ENCODE assay signal across 10 cellular contexts in genomic region chr3:98531622-98532274, GRCh38. TPM values are rescaled to one million over a fixed set of nuclear protein-coding genes. Genes with fewer than 3 reads are reported as not detected.
DNase-seq lines count a peak whose midpoint lies in the region; ATAC-seq and TF ChIP-seq lines count a peak whose summit lies in the region.
"Had no signal": no experiment of that assay in that cellular context is flagged by ENCODE, and none has a peak within 500 bp of the region (broad histone marks: within the 10 kb centered on the region; RNA-seq: fewer than 3 reads in every experiment).

GPR15 (plus strand) TSS chr3:98531978; CDS start chr3:98532034, 56 bp downstream.

- no TSS peak for BruUV-seq in HCT116 (replicated peaks; lab: Mats Ljungman, UMichigan)
- BruUV-seq in OCI-LY7 (replicated peaks; lab: Mats Ljungman, UMichigan) = no TSS peak

- TF ChIP-seq POLR2A in HCT116 (IDR thresholded peaks at IDR 0.05; ENCODE audit: borderline replicate concordance, extremely low read depth, insufficient read depth, insufficient read length) = no peak

- RAD21 ChIA-PET in HCT116 (lab: Charles Lee; ENCODE audit: low non-redundant PET in 1 of 2, low total read pairs in 2 of 2, uncharacterized antibody in 2 of 2, unreplicated experiment in 2 of 2) = no interaction called here

- H2AFZ ChIP-seq in HCT116 (ENCODE audit: low read depth, low read length, poor library complexity, severe bottlenecking) (no peak within 1 kb of the TSS), OCI-LY7 (ENCODE audit: low read length) (peak within 1 kb of the TSS; percentile 80), SK-N-SH (ENCODE audit: low read depth) (no peak within 1 kb of the TSS)

- peak within 1 kb of the TSS; percentile 65 for H3K4me3 Mint-ChIP-seq in activated CD4-positive, alpha-beta T cell treated with anti-CD3 and anti-CD28 coated beads, Interleukin-2, amount 10 ng/mL, durations not matched to agents 7 days and 5 days
- peak within 1 kb of the TSS; percentile 84 for H3K4me3 Mint-ChIP-seq in stimulated activated memory B cell treated with anti-CD40 and anti-IgM and Interleukin-4, amounts not matched to agents 10 μg/mL and 1 μg/mL and 100 μg/mL, for 72 hours
- no peak within 1 kb of the TSS for H3K4me3 Mint-ChIP-seq in endodermal cell

- H3K27me3 ChIP-seq in HCT116 (ENCODE audit: insufficient read depth, low read length) (no peaks in the 10 kb centered on the region), SK-N-SH (ENCODE audit: insufficient read depth) (peaks cover 7% of the 10 kb centered on the region; the same call in 1 of the 2 replicates), endodermal cell (ENCODE audit: control insufficient read depth, insufficient read depth, low read length, poor library complexity, severe bottlenecking) (no peaks in the 10 kb centered on the region)

- H3K9me3 ChIP-seq in HCT116 (ENCODE audit: control insufficient read depth in 1 of 2, insufficient read depth in 1 of 2, low read depth in 1 of 2, low read length in 2 of 2) = no peaks in the 10 kb centered on the region
- H3K9me3 ChIP-seq in OCI-LY7 (ENCODE audit: low read length) = no peaks in the 10 kb centered on the region
- H3K9me3 ChIP-seq in SK-N-SH = no peaks in the 10 kb centered on the region
- H3K9me3 ChIP-seq in endodermal cell (ENCODE audit: control insufficient read depth, low read length) = no peaks in the 10 kb centered on the region

- H3K27me3 Mint-ChIP-seq in activated CD4-positive, alpha-beta T cell treated with anti-CD3 and anti-CD28 coated beads, Interleukin-2, amount 10 ng/mL, durations not matched to agents 7 days and 5 days = no peaks in the 10 kb centered on the region
- no peaks in the 10 kb centered on the region for H3K27me3 Mint-ChIP-seq in stimulated activated memory B cell treated with anti-CD40 and anti-IgM and Interleukin-4, amounts not matched to agents 10 μg/mL and 1 μg/mL and 100 μg/mL, for 72 hours
- H3K27me3 Mint-ChIP-seq in endodermal cell (ENCODE audit: insufficient read depth) = no peaks in the 10 kb centered on the region

- TF ChIP-seq CTCF in HCT116 (IDR thresholded peaks at IDR 0.05 in 2 of 3, conservative IDR thresholded peaks at IDR 0.05 in 1 of 3; ENCODE audit: borderline replicate concordance in 1 of 3, insufficient read depth in 1 of 3, low read depth in 2 of 3, low read length in 2 of 3) (no peak), OCI-LY7 (conservative IDR thresholded peaks at IDR 0.05; ENCODE audit: low read length) (no peak), SK-N-SH (IDR thresholded peaks at IDR 0.05) (no peak), endodermal cell (conservative IDR thresholded peaks at IDR 0.05) (no peak)

- H3K4me3 ChIP-seq in HCT116 (replicated peaks in 1 of 2; ENCODE audit: low read depth in 1 of 2, low read length in 2 of 2) (no peak within 1 kb of the TSS), OCI-LY7 (ENCODE audit: low read depth, low read length, poor library complexity, severe bottlenecking) (peak within 1 kb of the TSS; percentile 73), SK-N-SH (ENCODE audit: low read depth in 2 of 2, low read length in 1 of 2) (no peak within 1 kb of the TSS), endodermal cell (ENCODE audit: low read length) (no peak within 1 kb of the TSS)

- no peaks in the 10 kb centered on the region for H3K9me3 Mint-ChIP-seq in activated CD4-positive, alpha-beta T cell treated with anti-CD3 and anti-CD28 coated beads, Interleukin-2, amount 10 ng/mL, durations not matched to agents 7 days and 5 days
- no peaks in the 10 kb centered on the region for H3K9me3 Mint-ChIP-seq in stimulated activated memory B cell treated with anti-CD40 and anti-IgM and Interleukin-4, amounts not matched to agents 10 μg/mL and 1 μg/mL and 100 μg/mL, for 72 hours
- no peaks in the 10 kb centered on the region for H3K9me3 Mint-ChIP-seq in endodermal cell

- TF ChIP-seq RAD21 in HCT116 (IDR thresholded peaks at IDR 0.05; ENCODE audit: low read depth) (no peak), SK-N-SH (IDR thresholded peaks at IDR 0.05; ENCODE audit: low read length) (no peak)

- H4K20me1 ChIP-seq in HCT116 (ENCODE audit: insufficient read depth) (no peaks in the 10 kb centered on the region), OCI-LY7 (ENCODE audit: insufficient read depth, low read length) (no peaks in the 10 kb centered on the region), SK-N-SH (ENCODE audit: insufficient read depth) (no peaks in the 10 kb centered on the region)

- H3K4me1 ChIP-seq in HCT116 (ENCODE audit: control insufficient read depth in 1 of 2, insufficient read depth in 2 of 2, low read length in 2 of 2) (peaks cover 60 to 81% of the 10 kb centered on the region in 2 experiments), OCI-LY7 (ENCODE audit: insufficient read depth, low read length, poor library complexity, severe bottlenecking) (peaks cover 45% of the 10 kb centered on the region), SK-N-SH (ENCODE audit: control insufficient read depth in 1 of 2, insufficient read depth in 2 of 2, low read depth in 1 of 2, low read length in 1 of 2) (no peaks in the 10 kb centered on the region; a peak in 1 of 4 replicates), endodermal cell (ENCODE audit: control insufficient read depth, insufficient read depth, low read length) (peaks cover 4% of the 10 kb centered on the region)

- POLR2A ChIA-PET in activated CD4-positive, alpha-beta T cell treated with anti-CD3 and anti-CD28 coated beads, Interleukin-2, amount 10 ng/mL, durations not matched to agents 7 days and 5 days (lab: Charles Lee) = no interaction called here
- POLR2A ChIA-PET in HCT116 (lab: Charles Lee) = interaction anchor here (2.2 kb wide), 1 partner anchor 9 kb away, joined by 8 read pairs; the partner anchor contains the start of gene CLDND1
- POLR2A ChIA-PET in OCI-LY7 (lab: Charles Lee) = interaction anchor here (0.6 to 8.0 kb wide), 7 partner anchors 9 to 1802 kb away, joined by 3 to 296 read pairs (median 9); partner anchors contain the start of gene CLDND1
- POLR2A ChIA-PET in SK-N-SH (lab: Yijun Ruan, JAX) = no interaction called here

- intact Hi-C loops in HCT116 (cut with micrococcal nuclease) = no loop called here
- intact Hi-C loops in OCI-LY7 (cut with micrococcal nuclease; ENCODE audit: unreplicated experiment) = no loop called here

- 37% methylated on average over 7 of the region's 7 CpGs for WGBS in SK-N-SH (ENCODE audit: low lambda C conversion rate)
- WGBS in endodermal cell (ENCODE audit: insufficient coverage in 1 of 2, insufficient read length in 1 of 2), 2 experiments = 94 to 100% methylated on average over 2 to 7 of the region's 7 CpGs

- CTCF ChIA-PET in activated CD4-positive, alpha-beta T cell treated with anti-CD3 and anti-CD28 coated beads, Interleukin-2, amount 10 ng/mL, durations not matched to agents 7 days and 5 days (lab: Charles Lee) = interaction anchor here (0.7 to 1.2 kb wide), 3 partner anchors 16 to 33 kb away, joined by 3 to 5 read pairs (median 4); no protein-coding TSS in a partner anchor
- CTCF ChIA-PET in HCT116 (lab: Charles Lee) (no interaction called here), OCI-LY7 (lab: Charles Lee; ENCODE audit: unreplicated experiment) (interaction anchor here (1.4 kb wide), 1 partner anchor 9 kb away, joined by 7 read pairs; no protein-coding TSS in a partner anchor), SK-N-SH (lab: Yijun Ruan, JAX) (no interaction called here)

- H3K27ac Mint-ChIP-seq in activated CD4-positive, alpha-beta T cell treated with anti-CD3 and anti-CD28 coated beads, Interleukin-2, amount 10 ng/mL, durations not matched to agents 7 days and 5 days = peak within 1 kb of the TSS; percentile 77
- H3K27ac Mint-ChIP-seq in stimulated activated memory B cell treated with anti-CD40 and anti-IgM and Interleukin-4, amounts not matched to agents 10 μg/mL and 1 μg/mL and 100 μg/mL, for 72 hours = peak within 1 kb of the TSS; percentile 77
- no peak within 1 kb of the TSS for H3K27ac Mint-ChIP-seq in endodermal cell

- peaks cover 48% of the 10 kb centered on the region for H3K36me3 Mint-ChIP-seq in activated CD4-positive, alpha-beta T cell treated with anti-CD3 and anti-CD28 coated beads, Interleukin-2, amount 10 ng/mL, durations not matched to agents 7 days and 5 days (ENCODE audit: low read depth)
- H3K36me3 Mint-ChIP-seq in stimulated activated memory B cell treated with anti-CD40 and anti-IgM and Interleukin-4, amounts not matched to agents 10 μg/mL and 1 μg/mL and 100 μg/mL, for 72 hours = peaks cover 43% of the 10 kb centered on the region
- H3K36me3 Mint-ChIP-seq in endodermal cell (ENCODE audit: low read depth) = no peaks in the 10 kb centered on the region

- H3K9ac ChIP-seq in HCT116 (ENCODE audit: low read length) = no peak within 1 kb of the TSS
- no peak within 1 kb of the TSS for H3K9ac ChIP-seq in SK-N-SH
- no peak within 1 kb of the TSS for H3K9ac ChIP-seq in endodermal cell (ENCODE audit: extremely low read depth, low read length, poor library complexity, severe bottlenecking)

- H3K27ac ChIP-seq in HCT116 (ENCODE audit: low read depth, low read length) (peak within 1 kb of the TSS; percentile 42), OCI-LY7 (ENCODE audit: low read depth, low read length, poor library complexity, severe bottlenecking) (peak within 1 kb of the TSS; percentile 77), SK-N-SH (ENCODE audit: low read depth in 2 of 2, low read length in 1 of 2) (no peak within 1 kb of the TSS), endodermal cell (ENCODE audit: low read depth, low read length) (no peak within 1 kb of the TSS)

- TF ChIP-seq EP300 in SK-N-SH (IDR thresholded peaks at IDR 0.05; ENCODE audit: borderline replicate concordance in 1 of 2, low read depth in 1 of 2, low read length in 1 of 2) = no peak

- H3K36me3 ChIP-seq in HCT116 (ENCODE audit: control insufficient read depth in 1 of 2, insufficient read depth in 2 of 2, low read length in 2 of 2) (no peaks in the 10 kb centered on the region), OCI-LY7 (ENCODE audit: insufficient read depth, low read length) (no peaks in the 10 kb centered on the region), SK-N-SH (replicated peaks in 1 of 2; ENCODE audit: control insufficient read depth in 1 of 2, insufficient read depth in 2 of 2, low read length in 1 of 2) (no peaks in the 10 kb centered on the region), endodermal cell (ENCODE audit: control insufficient read depth, insufficient read depth, low read length) (no peaks in the 10 kb centered on the region)

- ATAC-seq in HCT116 = no peak
- peak; percentile 61 for ATAC-seq in stimulated activated memory B cell treated with anti-CD40 and anti-IgM and Interleukin-4, amounts not matched to agents 10 μg/mL and 1 μg/mL and 100 μg/mL, for 72 hours

- H3K9me2 ChIP-seq in HCT116 (ENCODE audit: insufficient read depth) (no peaks in the 10 kb centered on the region), OCI-LY7 (ENCODE audit: insufficient read depth, low read length) (no peaks in the 10 kb centered on the region), SK-N-SH (no peaks in the 10 kb centered on the region)

- H3K4me2 ChIP-seq in HCT116 (ENCODE audit: low read length) (peak within 1 kb of the TSS; percentile 11; the same call in 1 of the 2 replicates), OCI-LY7 (ENCODE audit: low read length) (peak within 1 kb of the TSS; percentile 78), SK-N-SH (no peak within 1 kb of the TSS)

- H3K79me2 ChIP-seq in HCT116 (ENCODE audit: insufficient read depth, low read length) (peaks cover 84% of the 10 kb centered on the region), OCI-LY7 (ENCODE audit: insufficient read depth, low read depth, low read length) (peaks cover 52% of the 10 kb centered on the region), SK-N-SH (ENCODE audit: insufficient read depth) (no peaks in the 10 kb centered on the region)

- no peak for DNase-seq in activated CD4-positive, alpha-beta T cell treated with anti-CD3 and anti-CD28 coated beads, Interleukin-2, amount 10 ng/mL, durations not matched to agents 7 days and 5 days
- DNase-seq in activated CD4-positive, alpha-beta T cell treated with anti-CD3 and anti-CD28 coated beads, Interleukin-2, amount 50 U/mL, for 1 hour = no peak
- DNase-seq in HCT116 (ENCODE audit: low read depth, low spot score) = no peak
- peak; percentile 75 for DNase-seq in OCI-LY7 (ENCODE audit: low spot score)
- no peak for DNase-seq in SK-N-SH
- DNase-seq in endodermal cell = no peak
- DNase-seq in SKM-1 treated with dmso at 0.1 percent for 144 hours (lab: John Stamatoyannopoulos, UW; ENCODE audit: unreplicated experiment) = no peak
- DNase-seq: activated CD4-positive, alpha-beta T cell treated with anti-CD3 and anti-CD28 coated beads for 4 hours had no signal

- H3F3A ChIP-seq in SK-N-SH (replicated peaks; ENCODE audit: insufficient read depth) = no peaks in the 10 kb centered on the region

- peaks cover 60% of the 10 kb centered on the region for H3K4me1 Mint-ChIP-seq in activated CD4-positive, alpha-beta T cell treated with anti-CD3 and anti-CD28 coated beads, Interleukin-2, amount 10 ng/mL, durations not matched to agents 7 days and 5 days
- peaks cover 29% of the 10 kb centered on the region for H3K4me1 Mint-ChIP-seq in stimulated activated memory B cell treated with anti-CD40 and anti-IgM and Interleukin-4, amounts not matched to agents 10 μg/mL and 1 μg/mL and 100 μg/mL, for 72 hours
- peaks cover 31% of the 10 kb centered on the region for H3K4me1 Mint-ChIP-seq in endodermal cell

RNA-seq across cellular contexts. Expression of gene GPR15, which starts in this region (rescaled TPM):
- 10 to 100 TPM; 31.0 to 35.0 TPM for total RNA-seq in activated CD4-positive, alpha-beta T cell treated with anti-CD3 and anti-CD28 coated beads, Interleukin-2, amount 10 ng/mL, durations not matched to agents 7 days and 5 days
- total RNA-seq in HCT116 (2021; ENCODE audit: unreplicated experiment) = 1.1 TPM
- 1.1 and 1.6 TPM in 2 replicates for polyA plus RNA-seq in HCT116 (2012)
- total RNA-seq in OCI-LY7 (2014; rRNA removed; shearing (Covaris generic)) = 18.8 and 32.0 TPM in 2 replicates
- 29.8 and 42.6 TPM in 2 replicates for total RNA-seq in OCI-LY7 (2022)
- polyA plus RNA-seq in SK-N-SH (2012; rRNA removed) = not detected in 2 replicates
- polyA plus RNA-seq in SK-N-SH (2012; cell fraction: cytosol; rRNA removed) = not detected in 2 replicates
- polyA plus RNA-seq in SK-N-SH (2012; cell fraction: nucleus; rRNA removed) = not detected in 2 replicates
- total RNA-seq in endodermal cell = not detected
- polyA plus RNA-seq in endodermal cell (2013, experiment 1 of 2) = not detected
- polyA plus RNA-seq in endodermal cell (2013, experiment 2 of 2) = not detected
- total RNA-seq: chondrocyte had no signal

Comparison
In these comparisons a context has a peak if more than half of its experiments do, and no peak if none do; other contexts are left out.
1. H3K27ac ChIP-seq: peak in HCT116 (single experiment) and OCI-LY7 (single experiment); none in SK-N-SH (0 of 2) and endodermal cell (single experiment).
2. CTCF ChIA-PET loops: an anchor here in activated CD4-positive, alpha-beta T cell treated with anti-CD3 and anti-CD28 coated beads, Interleukin-2, amount 10 ng/mL, durations not matched to agents 7 days and 5 days (0.7 to 1.2 kb wide) and OCI-LY7 (1.4 kb wide); none called in HCT116 and SK-N-SH.
3. POLR2A ChIA-PET loops: an anchor here in HCT116 (2.2 kb wide) and OCI-LY7 (0.6 to 8.0 kb wide); none called in activated CD4-positive, alpha-beta T cell treated with anti-CD3 and anti-CD28 coated beads, Interleukin-2, amount 10 ng/mL, durations not matched to agents 7 days and 5 days and SK-N-SH.